13 cellular contexts compared by ENCODE assay signal in the genomic region with DNA sequence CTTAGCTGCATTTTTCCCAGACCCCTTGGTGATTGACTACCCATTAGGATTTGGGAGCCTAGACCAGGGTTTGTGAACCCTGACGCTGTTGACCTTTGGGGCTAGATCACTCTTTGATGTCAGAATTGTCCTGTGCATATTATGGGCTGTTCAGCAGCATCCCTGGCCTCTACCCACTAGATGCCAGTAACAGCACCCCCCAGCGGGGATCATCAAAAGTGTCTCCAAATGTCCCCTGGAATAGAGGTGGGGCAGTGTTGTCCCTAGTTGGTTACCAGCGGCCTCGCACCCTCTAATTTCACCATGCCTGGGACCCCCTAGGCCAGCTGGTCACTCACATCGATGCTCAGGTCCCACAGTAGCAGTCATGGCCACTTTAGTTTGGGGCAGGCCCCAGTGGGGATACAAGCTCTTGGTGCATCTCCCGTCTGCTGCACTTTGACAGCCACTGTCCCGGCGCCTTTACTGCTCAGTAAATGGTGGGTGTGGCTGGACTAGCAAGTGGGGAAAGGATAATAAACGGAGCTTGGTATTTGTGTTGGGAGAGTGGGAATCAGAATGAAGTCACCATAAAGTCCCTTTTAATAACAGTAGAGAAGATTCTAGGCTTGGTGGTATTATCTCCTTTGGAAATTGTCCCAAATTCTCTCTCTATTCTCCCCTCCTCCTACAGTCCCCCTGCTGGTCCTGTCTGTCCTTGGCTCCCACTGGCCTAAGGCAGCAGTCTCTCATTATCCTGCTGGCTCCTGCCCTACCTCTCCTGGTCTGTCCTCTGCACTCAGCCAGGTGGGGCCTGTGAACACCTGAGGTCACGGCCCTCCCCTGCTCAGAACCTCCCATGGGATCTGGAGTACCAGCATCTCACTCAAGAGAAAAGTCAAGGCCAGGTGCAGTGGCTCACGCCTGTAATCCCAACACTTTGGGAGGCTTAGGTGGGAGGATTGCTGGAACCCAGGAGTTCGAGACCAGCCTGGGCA.
A peak's percentile ranks its signal among the peaks of the same experiment; 100 is the strongest.
DNase-seq lines count a peak whose midpoint lies in the region; ATAC-seq and TF ChIP-seq lines count a peak whose summit lies in the region.
"Had no signal": no experiment of that assay in that cellular context is flagged by ENCODE, and none has a peak within 500 bp of the region (broad histone marks: within the 10 kb centered on the region; RNA-seq: fewer than 3 reads in every experiment).

No MANE protein-coding gene starts in this region.

- peaks cover 4% of the 10 kb centered on the region for H3K79me1 ChIP-seq in neuronal stem cell (ENCODE audit: low read depth, low read length)

- DNase-seq in brain microvascular endothelial cell, result no peak
- DNase-seq in neuronal stem cell (ENCODE audit: low spot score), result no peak
- DNase-seq in HuH-7.5 (ENCODE audit: low spot score), result no peak
- no peak for DNase-seq in inferior parietal cortex (ENCODE audit: extremely low spot score)
- DNase-seq in mucosa of gallbladder (ENCODE audit: low spot score), result no peak
- DNase-seq: activated CD4-positive, alpha-beta memory T cell treated with anti-CD3 and anti-CD28 coated beads for 36 hours; DMS153; effector memory CD8-positive, alpha-beta T cell; hippocampal formation; NCI-H446 had no signal

- peaks cover 10 to 21% of the 10 kb centered on the region in 2 donors for H3K4me1 ChIP-seq in neuronal stem cell (ENCODE audit: control insufficient read depth in 2 of 2, insufficient read depth in 1 of 2, low read depth in 1 of 2, low read length in 2 of 2)

- TF ChIP-seq CTCF in GM12872 (IDR thresholded peaks at IDR 0.05; ENCODE audit: insufficient read depth, low read depth, low read length) (peak; percentile 58), brain microvascular endothelial cell (IDR thresholded peaks at IDR 0.05; ENCODE audit: low read depth, low read length, missing control alignments) (peak; percentile 62)

- no peak overlapping the region for H2BK120ac ChIP-seq in neuronal stem cell (ENCODE audit: low read depth, low read length)

- H3K4me3 Mint-ChIP-seq in IgD-negative memory B cell, result peak overlapping the region in 1 of 4 donors; percentile 65
- H3K4me3 Mint-ChIP-seq: activated CD4-positive, alpha-beta memory T cell treated with anti-CD3 and anti-CD28 coated beads for 36 hours; effector memory CD8-positive, alpha-beta T cell had no signal

- no peaks in the 10 kb centered on the region for H3K27me3 ChIP-seq in brain microvascular endothelial cell (replicated peaks)
- no peaks in the 10 kb centered on the region for H3K27me3 ChIP-seq in neuronal stem cell (ENCODE audit: control insufficient read depth in 3 of 3, insufficient read depth in 3 of 3, low read depth in 1 of 3, low read length in 3 of 3)

- no peaks in the 10 kb centered on the region for H3K27me3 Mint-ChIP-seq in IgD-negative memory B cell
- H3K27me3 Mint-ChIP-seq: activated CD4-positive, alpha-beta memory T cell treated with anti-CD3 and anti-CD28 coated beads for 36 hours; effector memory CD8-positive, alpha-beta T cell had no signal

- H3K9me3 ChIP-seq in neuronal stem cell (replicated peaks in 1 of 2; ENCODE audit: control insufficient read depth in 2 of 2, insufficient read depth in 1 of 2, low read depth in 1 of 2, low read length in 2 of 2), result no peaks in the 10 kb centered on the region

- H3K23ac ChIP-seq in neuronal stem cell (ENCODE audit: low read depth, low read length, poor library complexity), result no peak overlapping the region

- no peak overlapping the region for H3K4ac ChIP-seq in neuronal stem cell (ENCODE audit: low read length)

- no peak overlapping the region for H3K4me3 ChIP-seq in brain microvascular endothelial cell (ENCODE audit: low read depth, low read length)
- no peak overlapping the region for H3K4me3 ChIP-seq in neuronal stem cell (ENCODE audit: low read length in 2 of 2)

- no peak overlapping the region for H2BK5ac ChIP-seq in neuronal stem cell (ENCODE audit: low read length)

- H4K91ac ChIP-seq in neuronal stem cell (ENCODE audit: low read depth, low read length, poor library complexity), result no peak overlapping the region

- in situ Hi-C loops in brain microvascular endothelial cell (cut with HindIII; ENCODE audit: low pct_ligation_motif_present, low sequenced_read_pairs), result no loop called here

- no peaks in the 10 kb centered on the region for H3K9me3 Mint-ChIP-seq in IgD-negative memory B cell
- H3K9me3 Mint-ChIP-seq: activated CD4-positive, alpha-beta memory T cell treated with anti-CD3 and anti-CD28 coated beads for 36 hours; effector memory CD8-positive, alpha-beta T cell had no signal

- no CpG with 5 or more reads among the region's 12 CpGs for WGBS in neuronal stem cell (ENCODE audit: extremely low coverage in 2 of 2, insufficient read length in 2 of 2, insufficient replicate concordance in 1 of 2), 2 donors

- H3K27ac Mint-ChIP-seq in IgD-negative memory B cell, result peak overlapping the region in 2 of 3 donors; percentile 91 to 94
- H3K27ac Mint-ChIP-seq: activated CD4-positive, alpha-beta memory T cell treated with anti-CD3 and anti-CD28 coated beads for 36 hours had no signal

- H2BK15ac ChIP-seq in neuronal stem cell (ENCODE audit: low read length), result peak overlapping the region; percentile 7

- H3K9ac ChIP-seq in neuronal stem cell (ENCODE audit: low read depth, low read length, poor library complexity), result no peak overlapping the region

- no peak overlapping the region for H4K8ac ChIP-seq in neuronal stem cell (ENCODE audit: low read depth, low read length)

- H3K27ac ChIP-seq in brain microvascular endothelial cell, result no peak overlapping the region
- H3K27ac ChIP-seq in neuronal stem cell (replicated peaks; ENCODE audit: low read length), result no peak overlapping the region

- no peak overlapping the region for H3K14ac ChIP-seq in neuronal stem cell (ENCODE audit: low read length)

- H3K18ac ChIP-seq in neuronal stem cell (ENCODE audit: low read length), result peak overlapping the region; percentile 68

- no peak overlapping the region for H3K4me2 ChIP-seq in neuronal stem cell (ENCODE audit: insufficient read depth, low read length, poor library complexity, severe bottlenecking)

- ATAC-seq in GM18907 (IDR thresholded peaks at IDR 0.05; ENCODE audit: unreplicated experiment), result no peak
- ATAC-seq: effector memory CD8-positive, alpha-beta T cell had no signal

- peaks cover 48 to 53% (median 49%) of the 10 kb centered on the region in 3 donors for H3K4me1 Mint-ChIP-seq in IgD-negative memory B cell

- H2AFZ ChIP-seq in neuronal stem cell (ENCODE audit: low read length), result no peak overlapping the region

- H3K36me3 Mint-ChIP-seq in IgD-negative memory B cell, result peaks cover 5% of the 10 kb centered on the region
- H3K36me3 Mint-ChIP-seq: activated CD4-positive, alpha-beta memory T cell treated with anti-CD3 and anti-CD28 coated beads for 36 hours had no signal

- H2AK5ac ChIP-seq in neuronal stem cell (ENCODE audit: low read depth, low read length), result peak overlapping the region; percentile 20

- H2BK12ac ChIP-seq in neuronal stem cell (ENCODE audit: low read length), result no peak overlapping the region

- no peaks in the 10 kb centered on the region for H3K36me3 ChIP-seq in brain microvascular endothelial cell (replicated peaks)
- no peaks in the 10 kb centered on the region for H3K36me3 ChIP-seq in neuronal stem cell (replicated peaks in 1 of 2; ENCODE audit: control insufficient read depth in 2 of 2, insufficient read depth in 2 of 2, low read length in 2 of 2)
